In the genomic region with DNA sequence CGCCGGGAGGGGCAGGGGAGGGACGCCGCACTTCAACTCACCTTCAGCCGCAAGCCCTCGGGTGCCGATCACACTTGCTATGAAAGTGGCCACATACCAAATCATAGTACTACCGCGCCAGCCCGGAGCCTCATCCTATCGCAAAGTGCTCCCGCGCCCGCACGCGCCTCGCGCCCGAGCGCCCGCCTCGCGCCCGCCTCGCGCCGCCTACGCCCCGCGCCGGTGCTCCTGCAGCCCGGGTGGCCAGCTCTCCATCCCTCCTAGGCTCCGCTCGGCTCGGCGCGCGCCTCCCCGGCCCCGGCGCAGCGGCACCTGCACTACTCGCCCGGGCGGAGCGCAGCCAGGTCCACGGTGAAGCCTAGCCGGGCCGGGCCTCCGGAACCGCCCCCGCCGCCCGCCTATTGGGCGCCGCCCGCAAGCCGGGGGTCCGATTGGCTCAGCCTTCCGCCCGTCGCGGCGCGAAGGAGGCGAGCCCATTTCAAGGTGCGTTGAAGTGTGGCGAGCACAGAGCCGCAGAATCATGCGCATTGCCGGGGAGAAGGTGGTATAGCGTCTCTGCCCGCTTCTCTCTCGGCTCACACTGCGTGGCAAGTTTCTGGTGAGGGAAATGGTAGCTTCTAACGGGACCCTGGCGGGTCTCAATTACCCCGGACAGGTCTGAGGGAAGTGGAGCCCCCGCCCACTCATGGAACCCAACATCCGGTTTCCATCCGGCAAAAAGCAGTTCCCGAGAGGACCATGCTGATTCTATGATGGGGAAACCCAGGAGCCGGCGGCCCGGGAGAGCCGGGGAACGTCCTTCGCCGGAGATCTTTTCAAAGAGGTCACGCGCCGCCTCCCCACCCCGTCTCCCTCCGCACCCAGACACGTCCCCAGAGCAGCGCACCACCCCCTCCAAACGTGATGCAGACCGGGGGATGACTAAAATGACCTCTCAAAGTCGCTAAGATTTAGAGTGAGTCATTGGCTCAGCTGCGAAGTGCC, we compare ENCODE assay signal across 9 cellular contexts. TPM values are rescaled to one million over a fixed set of nuclear protein-coding genes. Genes with fewer than 3 reads are reported as not detected.
DNase-seq lines count a peak whose midpoint lies in the region; ATAC-seq and TF ChIP-seq lines count a peak whose summit lies in the region.
"Had no signal": no experiment of that assay in that cellular context is flagged by ENCODE, and none has a peak within 500 bp of the region (broad histone marks: within the 10 kb centered on the region; RNA-seq: fewer than 3 reads in every experiment).

A gene with protein sequence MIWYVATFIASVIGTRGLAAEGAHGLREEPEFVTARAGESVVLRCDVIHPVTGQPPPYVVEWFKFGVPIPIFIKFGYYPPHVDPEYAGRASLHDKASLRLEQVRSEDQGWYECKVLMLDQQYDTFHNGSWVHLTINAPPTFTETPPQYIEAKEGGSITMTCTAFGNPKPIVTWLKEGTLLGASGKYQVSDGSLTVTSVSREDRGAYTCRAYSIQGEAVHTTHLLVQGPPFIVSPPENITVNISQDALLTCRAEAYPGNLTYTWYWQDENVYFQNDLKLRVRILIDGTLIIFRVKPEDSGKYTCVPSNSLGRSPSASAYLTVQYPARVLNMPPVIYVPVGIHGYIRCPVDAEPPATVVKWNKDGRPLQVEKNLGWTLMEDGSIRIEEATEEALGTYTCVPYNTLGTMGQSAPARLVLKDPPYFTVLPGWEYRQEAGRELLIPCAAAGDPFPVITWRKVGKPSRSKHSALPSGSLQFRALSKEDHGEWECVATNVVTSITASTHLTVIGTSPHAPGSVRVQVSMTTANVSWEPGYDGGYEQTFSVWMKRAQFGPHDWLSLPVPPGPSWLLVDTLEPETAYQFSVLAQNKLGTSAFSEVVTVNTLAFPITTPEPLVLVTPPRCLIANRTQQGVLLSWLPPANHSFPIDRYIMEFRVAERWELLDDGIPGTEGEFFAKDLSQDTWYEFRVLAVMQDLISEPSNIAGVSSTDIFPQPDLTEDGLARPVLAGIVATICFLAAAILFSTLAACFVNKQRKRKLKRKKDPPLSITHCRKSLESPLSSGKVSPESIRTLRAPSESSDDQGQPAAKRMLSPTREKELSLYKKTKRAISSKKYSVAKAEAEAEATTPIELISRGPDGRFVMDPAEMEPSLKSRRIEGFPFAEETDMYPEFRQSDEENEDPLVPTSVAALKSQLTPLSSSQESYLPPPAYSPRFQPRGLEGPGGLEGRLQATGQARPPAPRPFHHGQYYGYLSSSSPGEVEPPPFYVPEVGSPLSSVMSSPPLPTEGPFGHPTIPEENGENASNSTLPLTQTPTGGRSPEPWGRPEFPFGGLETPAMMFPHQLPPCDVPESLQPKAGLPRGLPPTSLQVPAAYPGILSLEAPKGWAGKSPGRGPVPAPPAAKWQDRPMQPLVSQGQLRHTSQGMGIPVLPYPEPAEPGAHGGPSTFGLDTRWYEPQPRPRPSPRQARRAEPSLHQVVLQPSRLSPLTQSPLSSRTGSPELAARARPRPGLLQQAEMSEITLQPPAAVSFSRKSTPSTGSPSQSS (N-terminal part only) (minus strand): TSS at position 319 of the 984 bp plus-strand sequence. CDS start 214 bp downstream, at position 105.

- H3K9ac ChIP-seq in Karpas-422 (ENCODE audit: low read length) (peak within 1 kb of the TSS; percentile 65), rectal smooth muscle tissue (ENCODE audit: low read length) (no peak within 1 kb of the TSS)

- H2AFZ ChIP-seq in Karpas-422 (ENCODE audit: low read length) = peak within 1 kb of the TSS; percentile 62; the same call in 1 of the 2 replicates

- H3K36me3 ChIP-seq in Karpas-422 (ENCODE audit: insufficient read depth, low read length) (no peaks in the 10 kb centered on the region), rectal smooth muscle tissue (ENCODE audit: control insufficient read depth, insufficient read depth, low read length) (no peaks in the 10 kb centered on the region), uterus (no peaks in the 10 kb centered on the region)
- H3K36me3 ChIP-seq: neutrophil had no signal

- H3K4me2 ChIP-seq in Karpas-422 (ENCODE audit: low read depth, low read length, poor library complexity, severe bottlenecking) = peak within 1 kb of the TSS; percentile 69

- H3K4me3 ChIP-seq in Karpas-422 (ENCODE audit: low read length) = peak within 1 kb of the TSS; percentile 69
- peak within 1 kb of the TSS; percentile 51 for H3K4me3 ChIP-seq in right cardiac atrium (ENCODE audit: low read length)
- peak within 1 kb of the TSS; percentile 73 for H3K4me3 ChIP-seq in rectal smooth muscle tissue (ENCODE audit: low read length)
- H3K4me3 ChIP-seq in uterus = peak within 1 kb of the TSS; percentile 49 to 53

- H4K20me1 ChIP-seq in Karpas-422 (ENCODE audit: insufficient read depth, low read depth, low read length) = 0 out of 2 replicates have a peak, but pooled peaks cover 2% of the 10 kb centered on the region

- ATAC-seq in GM21619 (IDR thresholded peaks at IDR 0.05; ENCODE audit: unreplicated experiment) (peak; percentile 99), right cardiac atrium (peak; percentile 92 to 93)

- H3K79me2 ChIP-seq in Karpas-422 (ENCODE audit: low read length) = no peaks in the 10 kb centered on the region

- no peaks in the 10 kb centered on the region for H3K9me2 ChIP-seq in Karpas-422 (replicated peaks; ENCODE audit: insufficient read depth, low read length)

- WGBS in right cardiac atrium = under 1% methylated on average over 100 of the region's 100 CpGs

- intact Hi-C loops in T-helper 1 cell treated with Interleukin-12 subunit alpha and Interleukin-12 subunit beta and Interleukin-4 antibody, amounts not matched to agents 30 ng/mL and 1 ng/mL, for 36 hours (cut with micrococcal nuclease) = loop anchor here (1.0 kb wide), 6 partner anchors 9 to 296 kb away; partner anchors contain the start of genes ACAD8 and THYN1
- intact Hi-C loops in right cardiac atrium (cut with DNase I) = loop anchor here in 1 of 4 donors (10.0 kb wide), 1 partner anchor 88 kb away; no protein-coding TSS in a partner anchor
- intact Hi-C loops in uterus (cut with DNase I; ENCODE audit: low total_unique reads) = loop anchor here (10.0 kb wide), 1 partner anchor 78 kb away; no protein-coding TSS in a partner anchor

- DNase-seq in DMS153 treated with DMSO at 0.1 percent for 48 hours (lab: John Stamatoyannopoulos, UW; ENCODE audit: unreplicated experiment) (peak; percentile 90), Karpas-422 (peak; percentile 91), anterior cingulate cortex (lab: John Stamatoyannopoulos, UW) (peak; percentile 39 to 96 (median 81)), right cardiac atrium (peak; percentile 88 to 95 (median 94)), uterus (peak; percentile 79 to 90)

- H3K27ac ChIP-seq in Karpas-422 (ENCODE audit: low read length) (no peak within 1 kb of the TSS), right cardiac atrium (ENCODE audit: low read length) (peak within 1 kb of the TSS; percentile 65), rectal smooth muscle tissue (ENCODE audit: low read depth, low read length) (peak within 1 kb of the TSS; percentile 92), uterus (peak within 1 kb of the TSS; percentile 77 to 79)
- H3K27ac ChIP-seq: neutrophil had no signal

- H3K27me3 ChIP-seq in Karpas-422 (ENCODE audit: low read length) (no peaks in the 10 kb centered on the region), right cardiac atrium (ENCODE audit: control insufficient read depth, insufficient read depth) (no peaks in the 10 kb centered on the region), rectal smooth muscle tissue (ENCODE audit: control insufficient read depth, insufficient read depth, low read length) (no peaks in the 10 kb centered on the region), uterus (no peaks in the 10 kb centered on the region)

- TF ChIP-seq CTCF in uterus (IDR thresholded peaks at IDR 0.05) = peak in 1 of 4 experiments; percentile 29

- peaks cover 7% of the 10 kb centered on the region for H3K4me1 ChIP-seq in Karpas-422 (ENCODE audit: low read length)
- peaks cover 7% of the 10 kb centered on the region for H3K4me1 ChIP-seq in right cardiac atrium (ENCODE audit: control insufficient read depth, insufficient read depth, low read length)
- H3K4me1 ChIP-seq in rectal smooth muscle tissue (ENCODE audit: control insufficient read depth, insufficient read depth, low read length) = peaks cover 28% of the 10 kb centered on the region
- peaks cover 4 to 7% of the 10 kb centered on the region in 2 donors for H3K4me1 ChIP-seq in uterus

- TF ChIP-seq POLR2A in uterus (IDR thresholded peaks at IDR 0.05) = peak; percentile 81 to 91

- H3K9me3 ChIP-seq in Karpas-422 (ENCODE audit: low read length) = no peaks in the 10 kb centered on the region
- no peaks in the 10 kb centered on the region for H3K9me3 ChIP-seq in right cardiac atrium (ENCODE audit: control insufficient read depth, low read length)
- H3K9me3 ChIP-seq in uterus = no peaks in the 10 kb centered on the region
- H3K9me3 ChIP-seq: neutrophil had no signal

RNA-seq across cellular contexts. Expression of the gene that starts here (rescaled TPM):
- total RNA-seq in Karpas-422 (2014; rRNA removed; shearing (Covaris generic); ENCODE audit: low replicate concordance) = 3.5 and 5.6 TPM in 2 replicates
- 89.6 and 97.2 TPM in 2 replicates for total RNA-seq in T-helper 1 cell treated with Interleukin-12 subunit alpha and Interleukin-12 subunit beta and Interleukin-4 antibody, amounts not matched to agents 30 ng/mL and 1 ng/mL, for 36 hours
- total RNA-seq in right cardiac atrium (10 to 100 TPM; 40.1 to 58.9 (median 54.3) TPM), uterus (100 to 1,000 TPM in 1 of 4 donors, 10 to 100 TPM in 2, 1 to 10 TPM in 1; 6.5 to 106 (median 29.1) TPM)
- polyA plus RNA-seq in right cardiac atrium = 27.8 TPM
